Comparison of ENCODE assay signal across 19 cellular contexts in the genomic region with DNA sequence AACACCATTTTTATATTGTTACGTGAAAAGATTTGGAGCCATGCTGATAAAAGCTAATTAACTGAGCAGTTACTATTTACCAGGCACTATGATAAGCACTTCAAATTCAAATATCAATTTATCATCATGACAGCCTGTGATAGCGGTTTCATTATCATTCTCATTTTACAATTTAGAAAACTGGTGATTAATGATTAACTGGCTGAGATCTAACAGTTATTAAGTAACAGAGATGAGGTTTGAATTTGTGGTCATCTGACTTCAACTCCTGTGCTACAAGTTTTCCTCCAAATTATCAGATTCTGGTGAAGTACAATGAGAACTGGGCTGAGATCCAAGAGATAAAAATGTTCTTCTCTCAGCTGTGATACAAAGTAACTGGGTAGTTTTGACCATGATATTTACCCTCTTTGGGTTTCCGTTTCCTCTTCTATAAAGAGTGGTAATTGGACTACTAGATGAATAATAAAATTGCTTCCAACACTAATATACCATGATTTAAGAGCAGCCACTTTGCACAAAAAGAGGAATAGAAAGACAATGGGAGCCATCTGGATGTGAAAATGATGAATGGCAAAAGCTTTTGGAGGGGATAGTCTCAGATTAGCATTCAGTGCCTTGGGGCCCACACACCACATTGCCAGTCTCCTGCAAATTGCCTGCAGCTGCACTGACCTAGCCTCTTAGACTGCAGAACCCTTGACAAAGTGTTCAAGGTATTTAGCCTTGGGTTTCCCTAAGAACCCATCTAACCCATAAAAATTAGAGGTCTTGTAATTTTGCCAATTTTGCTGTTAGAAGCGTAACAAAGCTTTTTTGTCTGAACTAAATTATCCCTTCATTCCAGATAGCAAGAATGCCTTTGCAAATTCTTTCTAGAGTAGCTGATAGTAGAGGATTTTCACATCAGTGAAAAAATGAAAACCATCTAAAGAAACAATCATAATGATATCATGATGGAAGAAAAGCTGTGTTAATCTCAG.
DNase-seq lines count a peak whose midpoint lies in the region; ATAC-seq and TF ChIP-seq lines count a peak whose summit lies in the region.
"Had no signal": no experiment of that assay in that cellular context is flagged by ENCODE, and none has a peak within 500 bp of the region (broad histone marks: within the 10 kb centered on the region; RNA-seq: fewer than 3 reads in every experiment).

No MANE protein-coding gene starts in this region.

- H3K9me3 ChIP-seq in PC-9 (ENCODE audit: insufficient read depth, low read depth) = no peaks in the 10 kb centered on the region; the same call in 1 of the 2 replicates
- H3K9me3 ChIP-seq: vagina had no signal

- H3K36me3 Mint-ChIP-seq in dendritic cell treated with granulocyte-macrophage colony-stimulating factor and Interleukin-4, amounts not matched to agents 40 ng/mL and 50 ng/mL, for 4 days (ENCODE audit: low read depth) = no peaks in the 10 kb centered on the region
- H3K36me3 Mint-ChIP-seq: activated naive CD8-positive, alpha-beta T cell treated with anti-CD3 and anti-CD28 coated beads for 36 hours had no signal

- H3K36me3 ChIP-seq in PC-9 (ENCODE audit: low read depth) = no peaks in the 10 kb centered on the region
- H3K36me3 ChIP-seq: spleen, vagina had no signal

- peaks cover 11% of the 10 kb centered on the region; the same call in 1 of the 2 replicates for H3K27me3 ChIP-seq in PC-9 (ENCODE audit: insufficient read depth, low read depth)
- H3K27me3 ChIP-seq: vagina had no signal

- CTCF ChIA-PET in PC-9 (lab: Charles Lee) = no interaction called here

- peaks cover 45% of the 10 kb centered on the region for H3K4me1 Mint-ChIP-seq in dendritic cell treated with granulocyte-macrophage colony-stimulating factor and Interleukin-4, amounts not matched to agents 40 ng/mL and 50 ng/mL, for 4 days (ENCODE audit: low read depth)
- H3K4me1 Mint-ChIP-seq: activated naive CD8-positive, alpha-beta T cell treated with anti-CD3 and anti-CD28 coated beads for 36 hours had no signal

- no TSS peak for BruUV-seq in PC-9 (replicated peaks; lab: Mats Ljungman, UMichigan)

- H3F3A ChIP-seq in PC-9 (ENCODE audit: insufficient read depth, low read depth) = no peaks in the 10 kb centered on the region

- H3K27me3 Mint-ChIP-seq in dendritic cell treated with granulocyte-macrophage colony-stimulating factor and Interleukin-4, amounts not matched to agents 40 ng/mL and 50 ng/mL, for 4 days = peaks cover 1% of the 10 kb centered on the region

- DNase-seq in A172 (ENCODE audit: low spot score) (peak; percentile 16), RPMI8226 (peak; percentile 14), PC-9 (no peak), posterior cingulate gyrus (no peak), NCI-H2107 (lab: John Stamatoyannopoulos, UW) (no peak)
- DNase-seq: activated CD4-positive, alpha-beta T cell treated with anti-CD3 and anti-CD28 coated beads for 4 hours; activated naive CD8-positive, alpha-beta T cell treated with anti-CD3 and anti-CD28 coated beads for 36 hours; dermis blood vessel endothelial cell; left cardiac atrium; midbrain; NCI-H1048; PC-3; spleen; substantia nigra had no signal

- H3K9me3 Mint-ChIP-seq in dendritic cell treated with granulocyte-macrophage colony-stimulating factor and Interleukin-4, amounts not matched to agents 40 ng/mL and 50 ng/mL, for 4 days = peaks cover 19% of the 10 kb centered on the region
- H3K9me3 Mint-ChIP-seq: activated naive CD8-positive, alpha-beta T cell treated with anti-CD3 and anti-CD28 coated beads for 36 hours had no signal

- POLR2A ChIA-PET in PC-9 (lab: Charles Lee; ENCODE audit: unreplicated experiment) = no interaction called here

- no peaks in the 10 kb centered on the region for H3K4me1 ChIP-seq in PC-9 (replicated peaks; ENCODE audit: insufficient read depth)
- H3K4me1 ChIP-seq: vagina had no signal

- intact Hi-C loops in dendritic cell treated with granulocyte-macrophage colony-stimulating factor and Interleukin-4, amounts not matched to agents 40 ng/mL and 50 ng/mL, for 4 days (cut with micrococcal nuclease) = no loop called here
- intact Hi-C loops in PC-9 (cut with micrococcal nuclease; ENCODE audit: unreplicated experiment) (no loop called here), posterior cingulate gyrus (cut with DNase I) (no loop called here)

- no peak overlapping the region for H3K4me3 Mint-ChIP-seq in dendritic cell treated with granulocyte-macrophage colony-stimulating factor and Interleukin-4, amounts not matched to agents 40 ng/mL and 50 ng/mL, for 4 days
- H3K4me3 Mint-ChIP-seq: activated naive CD8-positive, alpha-beta T cell treated with anti-CD3 and anti-CD28 coated beads for 36 hours had no signal

- no peak overlapping the region for H3K27ac ChIP-seq in PC-9
- H3K27ac ChIP-seq: C4-2B, spleen, vagina had no signal

- H3K4me2 ChIP-seq in PC-9 = no peak overlapping the region

- no peaks in the 10 kb centered on the region for H4K20me1 ChIP-seq in PC-9 (ENCODE audit: insufficient read depth)

- H3K27ac Mint-ChIP-seq in dendritic cell treated with granulocyte-macrophage colony-stimulating factor and Interleukin-4, amounts not matched to agents 40 ng/mL and 50 ng/mL, for 4 days = peak overlapping the region; percentile 26
- H3K27ac Mint-ChIP-seq: activated naive CD8-positive, alpha-beta T cell treated with anti-CD3 and anti-CD28 coated beads for 36 hours had no signal

- H3K9me2 ChIP-seq in PC-9 (ENCODE audit: insufficient read depth) = no peaks in the 10 kb centered on the region

- no peak for TF ChIP-seq CTCF in PC-9 (conservative IDR thresholded peaks at IDR 0.05)

- H3K4me3 ChIP-seq in PC-9 = no peak overlapping the region
- H3K4me3 ChIP-seq: spleen, vagina had no signal

- ATAC-seq in HG02981 (IDR thresholded peaks at IDR 0.05; ENCODE audit: unreplicated experiment) (peak; percentile 39), HG02763 (IDR thresholded peaks at IDR 0.05; ENCODE audit: unreplicated experiment) (no peak)
- ATAC-seq: left cardiac atrium, PC-3 had no signal

- no peak overlapping the region for H2AFZ ChIP-seq in PC-9

- H3K79me2 ChIP-seq in PC-9 (ENCODE audit: low read depth) = no peaks in the 10 kb centered on the region

Comparison
In these comparisons a context has a peak if more than half of its experiments do, and no peak if none do; other contexts are left out.
1. DNase-seq: peak in A172 (single experiment) and RPMI8226 (single experiment); none in PC-9 (0 of 2), posterior cingulate gyrus (0 of 10) and NCI-H2107 (single experiment).